In genomic region chr17:49361129-49361901, GRCh38 we compare ENCODE assay signal across 1 cellular context.
A peak's percentile ranks its signal among the peaks of the same experiment; 100 is the strongest.
TF ChIP-seq lines count a peak whose summit lies in the region.

No MANE protein-coding gene starts in this region.

TF ChIP-seq in K562, 482 proteins besides CTCF, POLR2A, EP300 and RAD21 (continued from another document and continues in another):
- TF ChIP-seq MGA (IDR thresholded peaks at IDR 0.05) (no peak), SIRT6 (IDR thresholded peaks at IDR 0.05; ENCODE audit: low read depth, low read length) (no peak), ZNF766 (CRISPR knock-in tag; conservative IDR thresholded peaks at IDR 0.05) (no peak), PKNOX1 (IDR thresholded peaks at IDR 0.05) (no peak), SAFB (IDR thresholded peaks at IDR 0.05; ENCODE audit: borderline replicate concordance, low read depth, low read length) (no peak), CREB3L1 (IDR thresholded peaks at IDR 0.05; ENCODE audit: borderline replicate concordance, low read depth) (no peak), ILF3 (IDR thresholded peaks at IDR 0.05; ENCODE audit: borderline replicate concordance) (no peak), PHB (CRISPR knock-in tag; IDR thresholded peaks at IDR 0.05) (no peak), EGR1 (conservative IDR thresholded peaks at IDR 0.05) (peak; percentile 89), PTBP1 (IDR thresholded peaks at IDR 0.05; ENCODE audit: low read depth, low read length) (no peak), ETV1 (tag; conservative IDR thresholded peaks at IDR 0.05; ENCODE audit: low read depth) (no peak), RNF2 (IDR thresholded peaks at IDR 0.05) (peak; percentile 58; the same call in 1 of the 2 replicates), PRDM10 (IDR thresholded peaks at IDR 0.05; ENCODE audit: partially characterized antibody) (no peak), ZNF24 (IDR thresholded peaks at IDR 0.05) (no peak), MAX (CRISPR knock-in tag; IDR thresholded peaks at IDR 0.05) (0 out of 2 replicates have a peak, but pooled peaks have one; percentile 36), XRCC3 (IDR thresholded peaks at IDR 0.05) (no peak), RFX1 (IDR thresholded peaks at IDR 0.05) (no peak), ATF1 (CRISPR knock-in tag; IDR thresholded peaks at IDR 0.05) (no peak), ATF1 (tag; IDR thresholded peaks at IDR 0.05) (peak; percentile 46), SMAD3 (CRISPR knock-in tag; conservative IDR thresholded peaks at IDR 0.05) (no peak), BACH1 (tag; IDR thresholded peaks at IDR 0.05) (no peak), KDM5B (IDR thresholded peaks at IDR 0.05; ENCODE audit: insufficient replicate concordance, low read depth, low read length) (peak; percentile 22), ZNF584 (CRISPR knock-in tag; IDR thresholded peaks at IDR 0.05; ENCODE audit: low read depth) (no peak), ZNF609 (CRISPR knock-in tag; IDR thresholded peaks at IDR 0.05; ENCODE audit: borderline replicate concordance) (no peak), NFXL1 (CRISPR knock-in tag; IDR thresholded peaks at IDR 0.05) (no peak), TEAD2 (tag; IDR thresholded peaks at IDR 0.05) (no peak), NFE2L1 (tag; IDR thresholded peaks at IDR 0.05; ENCODE audit: borderline replicate concordance, low read depth) (no peak), TFAM (CRISPR knock-in tag; conservative IDR thresholded peaks at IDR 0.05) (no peak), RB1 (IDR thresholded peaks at IDR 0.05; ENCODE audit: low read depth) (no peak), FOXO4 (CRISPR knock-in tag; IDR thresholded peaks at IDR 0.05) (no peak)
